Comparison of ENCODE assay signal across 1 cellular context in genomic region chr16:2904100-2904921, GRCh38.
A peak's percentile ranks its signal among the peaks of the same experiment; 100 is the strongest.
TF ChIP-seq lines count a peak whose summit lies in the region.

No MANE protein-coding gene starts in this region.

TF ChIP-seq in HepG2, 621 proteins besides CTCF, POLR2A, EP300 and RAD21 (continued from another document and continues in another):
- TF ChIP-seq ZNF253 (CRISPR knock-in tag; IDR thresholded peaks at IDR 0.05; ENCODE audit: borderline replicate concordance) = no peak
- no peak for TF ChIP-seq ZNF75D (CRISPR knock-in tag; IDR thresholded peaks at IDR 0.05; ENCODE audit: borderline replicate concordance)
- TF ChIP-seq NFYB (CRISPR knock-in tag; IDR thresholded peaks at IDR 0.05) = no peak; the same call in 1 of the 2 replicates
- no peak for TF ChIP-seq NFRKB (IDR thresholded peaks at IDR 0.05)
- no peak for TF ChIP-seq NBN (conservative IDR thresholded peaks at IDR 0.05)
- TF ChIP-seq HIC2 (CRISPR knock-in tag; IDR thresholded peaks at IDR 0.05; ENCODE audit: low read depth) = no peak; the same call in 1 of the 2 replicates
- TF ChIP-seq SAFB2 (CRISPR knock-in tag; IDR thresholded peaks at IDR 0.05; ENCODE audit: borderline replicate concordance, low read depth) = no peak; the same call in 1 of the 2 replicates
- TF ChIP-seq HDAC6 (IDR thresholded peaks at IDR 0.05; ENCODE audit: low read depth, low read length) = no peak
- TF ChIP-seq TBP (CRISPR knock-in tag; IDR thresholded peaks at IDR 0.05) = no peak
- no peak for TF ChIP-seq ZFYVE20 (CRISPR knock-in tag; IDR thresholded peaks at IDR 0.05; ENCODE audit: borderline replicate concordance, low read depth)
- no peak for TF ChIP-seq ZFP36L2 (CRISPR knock-in tag; IDR thresholded peaks at IDR 0.05)
- TF ChIP-seq CBFB (CRISPR knock-in tag; IDR thresholded peaks at IDR 0.05) = no peak
- TF ChIP-seq ZNF639 (CRISPR knock-in tag; conservative IDR thresholded peaks at IDR 0.05) = no peak
- no peak for TF ChIP-seq ZNF589 (CRISPR knock-in tag; conservative IDR thresholded peaks at IDR 0.05)
- TF ChIP-seq MAFK (conservative IDR thresholded peaks at IDR 0.05 in 1 of 2, IDR thresholded peaks at IDR 0.05 in 1 of 2; ENCODE audit: low read length in 2 of 2) = no peak
- 0 out of 2 replicates have a peak, but pooled peaks have one; percentile 79 for TF ChIP-seq KMT2A (CRISPR knock-in tag; IDR thresholded peaks at IDR 0.05)
- peak; percentile 25; the same call in 1 of the 2 replicates for TF ChIP-seq TFDP1 (CRISPR knock-in tag; IDR thresholded peaks at IDR 0.05; ENCODE audit: borderline replicate concordance)
- TF ChIP-seq ZNF556 (CRISPR knock-in tag; IDR thresholded peaks at IDR 0.05; ENCODE audit: borderline replicate concordance) = peak; percentile 87; the same call in 1 of the 2 replicates
- no peak for TF ChIP-seq ZNF670 (CRISPR knock-in tag; IDR thresholded peaks at IDR 0.05; ENCODE audit: borderline replicate concordance)
- TF ChIP-seq ARID5B (CRISPR knock-in tag; IDR thresholded peaks at IDR 0.05) = no peak
- peak; percentile 66; the same call in 1 of the 2 replicates for TF ChIP-seq ZFP41 (CRISPR knock-in tag; IDR thresholded peaks at IDR 0.05; ENCODE audit: borderline replicate concordance)
- TF ChIP-seq ZNF138 (CRISPR knock-in tag; IDR thresholded peaks at IDR 0.05; ENCODE audit: low read depth) = no peak
- peak; percentile 72; the same call in 1 of the 2 replicates for TF ChIP-seq THRA (CRISPR knock-in tag; IDR thresholded peaks at IDR 0.05; ENCODE audit: borderline replicate concordance)
- TF ChIP-seq GPBP1L1 (CRISPR knock-in tag; IDR thresholded peaks at IDR 0.05) = no peak
- 0 out of 2 replicates have a peak, but pooled peaks have one; percentile 23 for TF ChIP-seq WIZ (CRISPR knock-in tag; IDR thresholded peaks at IDR 0.05)
- no peak; the same call in 1 of the 2 replicates for TF ChIP-seq PITX1 (CRISPR knock-in tag; IDR thresholded peaks at IDR 0.05)
- TF ChIP-seq FOXO4 (CRISPR knock-in tag; conservative IDR thresholded peaks at IDR 0.05) = no peak
- TF ChIP-seq RFX5 (IDR thresholded peaks at IDR 0.05; ENCODE audit: low read depth, low read length) = no peak
- no peak for TF ChIP-seq MZF1 (CRISPR knock-in tag; IDR thresholded peaks at IDR 0.05; ENCODE audit: borderline replicate concordance)
- no peak for TF ChIP-seq ELF4 (CRISPR knock-in tag; IDR thresholded peaks at IDR 0.05; ENCODE audit: borderline replicate concordance)
- TF ChIP-seq ZNF746 (CRISPR knock-in tag; IDR thresholded peaks at IDR 0.05) = no peak; the same call in 1 of the 2 replicates
- TF ChIP-seq TAF15 (IDR thresholded peaks at IDR 0.05; ENCODE audit: low read depth, low read length, poor library complexity, severe bottlenecking) = no peak
- TF ChIP-seq ZBTB8A (CRISPR knock-in tag; IDR thresholded peaks at IDR 0.05; ENCODE audit: borderline replicate concordance, low read depth) = no peak
- no peak for TF ChIP-seq NR1H2 (CRISPR knock-in tag; IDR thresholded peaks at IDR 0.05; ENCODE audit: borderline replicate concordance, low read depth)
- peak; percentile 50; the same call in 1 of the 2 replicates for TF ChIP-seq ELF3 (CRISPR knock-in tag; IDR thresholded peaks at IDR 0.05)
- TF ChIP-seq AHR (CRISPR knock-in tag; IDR thresholded peaks at IDR 0.05) = 0 out of 2 replicates have a peak, but pooled peaks have one; percentile 34
- TF ChIP-seq IKZF5 (CRISPR knock-in tag; IDR thresholded peaks at IDR 0.05) = 0 out of 2 replicates have a peak, but pooled peaks have one; percentile 32
- TF ChIP-seq ZNF784 (CRISPR knock-in tag; IDR thresholded peaks at IDR 0.05; ENCODE audit: borderline replicate concordance) = 0 out of 2 replicates have a peak, but pooled peaks have one; percentile 66
- TF ChIP-seq ZNF879 (CRISPR knock-in tag; IDR thresholded peaks at IDR 0.05) = 0 out of 2 replicates have a peak, but pooled peaks have one; percentile 16
- TF ChIP-seq ZBTB10 (CRISPR knock-in tag; IDR thresholded peaks at IDR 0.05; ENCODE audit: borderline replicate concordance) = no peak
- no peak for TF ChIP-seq BORCS8-MEF2B (CRISPR knock-in tag; IDR thresholded peaks at IDR 0.05)
- peak; percentile 64 for TF ChIP-seq ZBTB7B (CRISPR knock-in tag; IDR thresholded peaks at IDR 0.05)
- no peak for TF ChIP-seq ATF5 (CRISPR knock-in tag; IDR thresholded peaks at IDR 0.05; ENCODE audit: low read depth)
- TF ChIP-seq SYNCRIP (IDR thresholded peaks at IDR 0.05; ENCODE audit: insufficient read depth, low read depth, low read length) = no peak
- TF ChIP-seq TRIM24 (CRISPR knock-in tag; IDR thresholded peaks at IDR 0.05) = no peak
- TF ChIP-seq SP2 (CRISPR knock-in tag; IDR thresholded peaks at IDR 0.05) = no peak
